ENCODE assay signal across 1 cellular context in the genomic region with DNA sequence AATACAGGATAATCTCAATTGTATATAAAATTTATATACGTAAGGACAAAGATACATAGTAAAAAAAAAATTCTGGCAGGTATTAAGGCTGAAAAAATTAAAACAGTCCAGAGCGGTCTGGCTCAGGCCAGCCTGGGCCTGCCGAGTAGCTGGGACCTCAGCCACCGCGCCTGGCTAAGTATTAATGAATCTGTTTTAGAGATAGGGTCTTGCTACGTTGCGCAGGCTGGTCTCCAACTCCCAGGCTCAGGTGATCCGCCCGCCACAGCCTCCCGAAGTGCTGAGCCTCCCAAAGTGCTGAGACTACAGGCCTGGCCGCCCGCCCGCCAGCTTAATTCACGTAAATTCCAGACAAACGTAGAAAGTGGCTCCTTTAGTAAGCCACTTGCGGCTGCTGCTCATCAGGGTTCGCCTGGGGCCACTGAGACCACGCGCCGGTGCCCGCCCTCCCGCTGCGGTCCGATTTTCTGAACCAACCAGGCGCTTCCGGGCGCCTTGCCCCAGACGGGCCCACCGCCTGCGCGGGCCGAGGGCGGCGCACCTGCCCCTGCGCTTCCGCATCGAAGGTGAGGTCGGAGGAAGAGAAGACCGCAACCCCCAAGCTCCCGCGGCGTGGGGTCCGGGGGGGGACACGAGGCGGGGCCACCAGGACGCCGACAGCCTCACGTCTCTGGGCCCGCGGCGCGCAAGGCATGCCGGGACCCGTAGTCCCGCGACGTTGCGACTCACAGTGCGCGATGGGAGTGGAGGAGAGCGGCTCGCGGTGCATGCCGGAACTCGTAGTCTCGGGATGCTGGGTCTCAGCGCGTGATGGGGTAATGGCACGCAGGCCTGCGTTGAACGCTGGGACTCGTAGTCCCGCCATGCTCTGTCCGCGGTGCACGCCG.
A peak's percentile ranks its signal among the peaks of the same experiment; 100 is the strongest.
TF ChIP-seq lines count a peak whose summit lies in the region.

No MANE protein-coding gene starts in this region.

TF ChIP-seq in K562, 482 proteins besides CTCF, POLR2A, EP300 and RAD21 (continued from another document and continues in another):
- no peak for TF ChIP-seq CUX1 (CRISPR knock-in tag; IDR thresholded peaks at IDR 0.05)
- no peak for TF ChIP-seq ZNF830 (CRISPR knock-in tag; IDR thresholded peaks at IDR 0.05)
- TF ChIP-seq ZFP30 (CRISPR knock-in tag; IDR thresholded peaks at IDR 0.05; ENCODE audit: borderline replicate concordance): no peak
- TF ChIP-seq POLR2G (IDR thresholded peaks at IDR 0.05; ENCODE audit: low read depth, low read length): peak; percentile 88
- TF ChIP-seq, protein P1, sequence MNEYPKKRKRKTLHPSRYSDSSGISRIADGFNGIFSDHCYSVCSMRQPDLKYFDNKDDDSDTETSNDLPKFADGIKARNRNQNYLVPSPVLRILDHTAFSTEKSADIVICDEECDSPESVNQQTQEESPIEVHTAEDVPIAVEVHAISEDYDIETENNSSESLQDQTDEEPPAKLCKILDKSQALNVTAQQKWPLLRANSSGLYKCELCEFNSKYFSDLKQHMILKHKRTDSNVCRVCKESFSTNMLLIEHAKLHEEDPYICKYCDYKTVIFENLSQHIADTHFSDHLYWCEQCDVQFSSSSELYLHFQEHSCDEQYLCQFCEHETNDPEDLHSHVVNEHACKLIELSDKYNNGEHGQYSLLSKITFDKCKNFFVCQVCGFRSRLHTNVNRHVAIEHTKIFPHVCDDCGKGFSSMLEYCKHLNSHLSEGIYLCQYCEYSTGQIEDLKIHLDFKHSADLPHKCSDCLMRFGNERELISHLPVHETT (CRISPR knock-in tag; conservative IDR thresholded peaks at IDR 0.05 in 1 of 2, IDR thresholded peaks at IDR 0.05 in 1 of 2): no peak; a peak in 2 of 4 replicates
- TF ChIP-seq FOSL1 (tag; conservative IDR thresholded peaks at IDR 0.05): no peak
- peak; percentile 83 for TF ChIP-seq ZNF584 (CRISPR knock-in tag; IDR thresholded peaks at IDR 0.05; ENCODE audit: low read depth)
- no peak for TF ChIP-seq TAF9B (IDR thresholded peaks at IDR 0.05; ENCODE audit: partially characterized antibody)
- no peak; the same call in 1 of the 2 replicates for TF ChIP-seq JUN (IDR thresholded peaks at IDR 0.05; ENCODE audit: borderline replicate concordance, low read depth, low read length)
- TF ChIP-seq JUN (CRISPR knock-in tag; IDR thresholded peaks at IDR 0.05; ENCODE audit: borderline replicate concordance): no peak
- no peak for TF ChIP-seq KAT7 (CRISPR knock-in tag; IDR thresholded peaks at IDR 0.05; ENCODE audit: borderline replicate concordance)
- TF ChIP-seq RB1 (IDR thresholded peaks at IDR 0.05; ENCODE audit: low read depth): peak; percentile 57; the same call in 1 of the 2 replicates
- no peak for TF ChIP-seq HLTF (IDR thresholded peaks at IDR 0.05)
- TF ChIP-seq CREB5 (CRISPR knock-in tag; IDR thresholded peaks at IDR 0.05): no peak
- no peak for TF ChIP-seq ZNF785 (CRISPR knock-in tag; IDR thresholded peaks at IDR 0.05)
- no peak for TF ChIP-seq RAD51 (IDR thresholded peaks at IDR 0.05; ENCODE audit: borderline replicate concordance, low read depth)
- no peak for TF ChIP-seq ZNF41 (CRISPR knock-in tag; conservative IDR thresholded peaks at IDR 0.05)
- TF ChIP-seq ARNT (IDR thresholded peaks at IDR 0.05): no peak
- peak; percentile 14 for TF ChIP-seq HNRNPK (IDR thresholded peaks at IDR 0.05; ENCODE audit: low read depth, low read length, poor library complexity, severe bottlenecking)
- no peak for TF ChIP-seq KLF6 (CRISPR knock-in tag; IDR thresholded peaks at IDR 0.05; ENCODE audit: borderline replicate concordance)
- TF ChIP-seq KLF10 (CRISPR knock-in tag; IDR thresholded peaks at IDR 0.05): no peak
- TF ChIP-seq ZBTB17 (CRISPR knock-in tag; IDR thresholded peaks at IDR 0.05): no peak
- TF ChIP-seq, protein P2, sequence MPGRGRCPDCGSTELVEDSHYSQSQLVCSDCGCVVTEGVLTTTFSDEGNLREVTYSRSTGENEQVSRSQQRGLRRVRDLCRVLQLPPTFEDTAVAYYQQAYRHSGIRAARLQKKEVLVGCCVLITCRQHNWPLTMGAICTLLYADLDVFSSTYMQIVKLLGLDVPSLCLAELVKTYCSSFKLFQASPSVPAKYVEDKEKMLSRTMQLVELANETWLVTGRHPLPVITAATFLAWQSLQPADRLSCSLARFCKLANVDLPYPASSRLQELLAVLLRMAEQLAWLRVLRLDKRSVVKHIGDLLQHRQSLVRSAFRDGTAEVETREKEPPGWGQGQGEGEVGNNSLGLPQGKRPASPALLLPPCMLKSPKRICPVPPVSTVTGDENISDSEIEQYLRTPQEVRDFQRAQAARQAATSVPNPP (IDR thresholded peaks at IDR 0.05; ENCODE audit: borderline replicate concordance, insufficient read depth, insufficient read length): no peak
- TF ChIP-seq RBM14 (IDR thresholded peaks at IDR 0.05; ENCODE audit: borderline replicate concordance, insufficient read depth, low read depth, low read length): no peak
- TF ChIP-seq FOXK1 (CRISPR knock-in tag; IDR thresholded peaks at IDR 0.05; ENCODE audit: borderline replicate concordance): no peak
- no peak for TF ChIP-seq HINFP (tag; conservative IDR thresholded peaks at IDR 0.05; ENCODE audit: low read depth)
- no peak for TF ChIP-seq XRCC4 (IDR thresholded peaks at IDR 0.05; ENCODE audit: extremely low read depth, insufficient read depth, insufficient read length)
- TF ChIP-seq CBFA2T2 (conservative IDR thresholded peaks at IDR 0.05): no peak
- TF ChIP-seq ELF1 (tag; IDR thresholded peaks at IDR 0.05): peak; percentile 70
- TF ChIP-seq ZNF717 (CRISPR knock-in tag; IDR thresholded peaks at IDR 0.05): no peak
- peak; percentile 86 for TF ChIP-seq CEBPB (tag; IDR thresholded peaks at IDR 0.05)
- no peak for TF ChIP-seq ATF2 (CRISPR knock-in tag; IDR thresholded peaks at IDR 0.05)
- TF ChIP-seq, protein P3, sequence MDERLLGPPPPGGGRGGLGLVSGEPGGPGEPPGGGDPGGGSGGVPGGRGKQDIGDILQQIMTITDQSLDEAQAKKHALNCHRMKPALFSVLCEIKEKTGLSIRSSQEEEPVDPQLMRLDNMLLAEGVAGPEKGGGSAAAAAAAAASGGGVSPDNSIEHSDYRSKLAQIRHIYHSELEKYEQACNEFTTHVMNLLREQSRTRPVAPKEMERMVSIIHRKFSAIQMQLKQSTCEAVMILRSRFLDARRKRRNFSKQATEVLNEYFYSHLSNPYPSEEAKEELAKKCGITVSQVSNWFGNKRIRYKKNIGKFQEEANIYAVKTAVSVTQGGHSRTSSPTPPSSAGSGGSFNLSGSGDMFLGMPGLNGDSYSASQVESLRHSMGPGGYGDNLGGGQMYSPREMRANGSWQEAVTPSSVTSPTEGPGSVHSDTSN (CRISPR knock-in tag; IDR thresholded peaks at IDR 0.05; ENCODE audit: low read depth): no peak
- TF ChIP-seq, protein P3 (tag; conservative IDR thresholded peaks at IDR 0.05; ENCODE audit: low read depth): no peak
- TF ChIP-seq, protein P4, sequence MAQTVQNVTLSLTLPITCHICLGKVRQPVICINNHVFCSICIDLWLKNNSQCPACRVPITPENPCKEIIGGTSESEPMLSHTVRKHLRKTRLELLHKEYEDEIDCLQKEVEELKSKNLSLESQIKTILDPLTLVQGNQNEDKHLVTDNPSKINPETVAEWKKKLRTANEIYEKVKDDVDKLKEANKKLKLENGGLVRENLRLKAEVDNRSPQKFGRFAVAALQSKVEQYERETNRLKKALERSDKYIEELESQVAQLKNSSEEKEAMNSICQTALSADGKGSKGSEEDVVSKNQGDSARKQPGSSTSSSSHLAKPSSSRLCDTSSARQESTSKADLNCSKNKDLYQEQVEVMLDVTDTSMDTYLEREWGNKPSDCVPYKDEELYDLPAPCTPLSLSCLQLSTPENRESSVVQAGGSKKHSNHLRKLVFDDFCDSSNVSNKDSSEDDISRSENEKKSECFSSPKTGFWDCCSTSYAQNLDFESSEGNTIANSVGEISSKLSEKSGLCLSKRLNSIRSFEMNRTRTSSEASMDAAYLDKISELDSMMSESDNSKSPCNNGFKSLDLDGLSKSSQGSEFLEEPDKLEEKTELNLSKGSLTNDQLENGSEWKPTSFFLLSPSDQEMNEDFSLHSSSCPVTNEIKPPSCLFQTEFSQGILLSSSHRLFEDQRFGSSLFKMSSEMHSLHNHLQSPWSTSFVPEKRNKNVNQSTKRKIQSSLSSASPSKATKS (CRISPR knock-in tag; IDR thresholded peaks at IDR 0.05): no peak
- TF ChIP-seq MCM2 (IDR thresholded peaks at IDR 0.05; ENCODE audit: low read depth): no peak
